15 cellular contexts compared by ENCODE assay signal in genomic region chr11:62566247-62566646, GRCh38. TPM values are rescaled to one million over a fixed set of nuclear protein-coding genes. Genes with fewer than 3 reads are reported as not detected.
A peak's percentile ranks its signal among the peaks of the same experiment; 100 is the strongest.
DNase-seq lines count a peak whose midpoint lies in the region; ATAC-seq and TF ChIP-seq lines count a peak whose summit lies in the region.
"Had no signal": no experiment of that assay in that cellular context is flagged by ENCODE, and none has a peak within 500 bp of the region (broad histone marks: within the 10 kb centered on the region; RNA-seq: fewer than 3 reads in every experiment).

No MANE protein-coding gene starts in this region.

- H3K23ac ChIP-seq in mesendoderm (ENCODE audit: low read length) = no peak overlapping the region

- H3K36me3 Mint-ChIP-seq in CD4-positive, alpha-beta T cell (ENCODE audit: low read depth) = peaks cover 80% of the 10 kb centered on the region
- H3K36me3 Mint-ChIP-seq in GM23338 (ENCODE audit: low read depth) = peaks cover 95% of the 10 kb centered on the region
- peaks cover 70% of the 10 kb centered on the region for H3K36me3 Mint-ChIP-seq in activated CD8-positive, alpha-beta T cell treated with anti-CD3 and anti-CD28 coated beads, Interleukin-2, amount 10 ng/mL, durations not matched to agents 7 days and 5 days (ENCODE audit: low read depth)

- H4K8ac ChIP-seq in mesendoderm (ENCODE audit: low read depth, low read length) = peak overlapping the region; percentile 56

- H3K4me2 ChIP-seq in GM23338 = no peak overlapping the region
- no peak overlapping the region for H3K4me2 ChIP-seq in mesendoderm (ENCODE audit: low read length)

- CTCF ChIA-PET in CD4-positive, alpha-beta T cell (lab: Charles Lee) = interaction anchor here (1.2 to 12.2 kb wide), 3 partner anchors 23 to 142 kb away, joined by 4 to 92 read pairs (median 11); no protein-coding TSS in a partner anchor
- CTCF ChIA-PET in activated CD8-positive, alpha-beta T cell treated with anti-CD3 and anti-CD28 coated beads, Interleukin-2, amount 10 ng/mL, durations not matched to agents 7 days and 5 days (lab: Charles Lee) = interaction anchor here (1.2 to 12.7 kb wide), 7 partner anchors 8 to 171 kb away, joined by 4 to 294 read pairs (median 11); partner anchors contain the start of genes EEF1G and TUT1

- H2BK120ac ChIP-seq in mesendoderm (ENCODE audit: low read depth, low read length) = no peak overlapping the region

- H3K79me2 ChIP-seq in GM23338 (replicated peaks; ENCODE audit: insufficient read depth) = peaks cover 75% of the 10 kb centered on the region
- H3K79me2 ChIP-seq in mesendoderm (ENCODE audit: control insufficient read depth, insufficient read depth, low read length) = peaks cover 37% of the 10 kb centered on the region
- H3K79me2 ChIP-seq: parathyroid adenoma had no signal

- H2BK15ac ChIP-seq in mesendoderm (replicated peaks; ENCODE audit: low read depth) = no peak overlapping the region

- H2AFZ ChIP-seq in GM23338 = no peak overlapping the region
- H2AFZ ChIP-seq: parathyroid adenoma had no signal

- DNase-seq in CD4-positive, alpha-beta T cell = no peak
- DNase-seq in GM23338 (ENCODE audit: low spot score) (no peak), mesendoderm (no peak), Kasumi-1 (lab: John Stamatoyannopoulos, UW) (no peak), GM13977 (ENCODE audit: low spot score) (no peak)
- DNase-seq in activated CD8-positive, alpha-beta T cell treated with anti-CD3 and anti-CD28 coated beads, Interleukin-2, amount 10 ng/mL, durations not matched to agents 7 days and 5 days = no peak
- DNase-seq: anterior cingulate cortex, EL, HCEC 1CT, IMR-90, NCI-H1048 had no signal

- H3K56ac ChIP-seq in mesendoderm (ENCODE audit: low read length) = no peak overlapping the region

- peaks cover 37% of the 10 kb centered on the region for H3K4me1 Mint-ChIP-seq in CD4-positive, alpha-beta T cell (ENCODE audit: low read depth)
- H3K4me1 Mint-ChIP-seq in GM23338 = peaks cover 33% of the 10 kb centered on the region
- H3K4me1 Mint-ChIP-seq in activated CD8-positive, alpha-beta T cell treated with anti-CD3 and anti-CD28 coated beads, Interleukin-2, amount 10 ng/mL, durations not matched to agents 7 days and 5 days (ENCODE audit: low read depth) = peaks cover 47% of the 10 kb centered on the region

- H3K27me3 Mint-ChIP-seq in CD4-positive, alpha-beta T cell = no peaks in the 10 kb centered on the region
- H3K27me3 Mint-ChIP-seq in GM23338 (ENCODE audit: insufficient read depth, low read depth, poor library complexity) = peaks cover 14% of the 10 kb centered on the region
- H3K27me3 Mint-ChIP-seq in activated CD8-positive, alpha-beta T cell treated with anti-CD3 and anti-CD28 coated beads, Interleukin-2, amount 10 ng/mL, durations not matched to agents 7 days and 5 days (ENCODE audit: low read depth) = no peaks in the 10 kb centered on the region
- H3K27me3 Mint-ChIP-seq: dendritic cell treated with granulocyte-macrophage colony-stimulating factor and Interleukin-4, amounts not matched to agents 40 ng/mL and 50 ng/mL, for 4 days had no signal

- no peak overlapping the region for H3K9ac ChIP-seq in mesendoderm (ENCODE audit: low read length)
- H3K9ac ChIP-seq: parathyroid adenoma had no signal

- H3K9me3 ChIP-seq in CD4-positive, alpha-beta T cell (ENCODE audit: control insufficient read depth, low read length) = no peaks in the 10 kb centered on the region
- H3K9me3 ChIP-seq: esophagus muscularis mucosa had no signal

- H3K36me3 ChIP-seq in GM23338 (ENCODE audit: insufficient read depth) = peaks cover 75% of the 10 kb centered on the region
- peaks cover 28% of the 10 kb centered on the region for H3K36me3 ChIP-seq in mesendoderm (ENCODE audit: control insufficient read depth, insufficient read depth, low read length)

- in situ Hi-C loops in GM13977 (cut with MboI; ENCODE audit: low pct_unique_long_range_greater_than_20kb, low sequenced_read_pairs, unreplicated experiment) = loop anchor here (10.0 kb wide), 1 partner anchor 141 kb away; no protein-coding TSS in a partner anchor

- H3K79me1 ChIP-seq in mesendoderm (ENCODE audit: low read length) = peaks cover 9% of the 10 kb centered on the region

- H3K18ac ChIP-seq in mesendoderm (ENCODE audit: low read length) = no peak overlapping the region

- no peak overlapping the region for H3K4me3 ChIP-seq in GM23338
- no peak overlapping the region for H3K4me3 ChIP-seq in mesendoderm (ENCODE audit: low read length)
- H3K4me3 ChIP-seq: esophagus muscularis mucosa had no signal

- no peak overlapping the region for H2AK5ac ChIP-seq in mesendoderm (ENCODE audit: low read length)

- H3K27ac ChIP-seq in CD4-positive, alpha-beta T cell (ENCODE audit: low read depth, low read length) = no peak overlapping the region
- H3K27ac ChIP-seq in GM23338 (ENCODE audit: low read depth) (0 out of 2 replicates have a peak overlapping the region, but pooled peaks have one; percentile 15), mesendoderm (ENCODE audit: low read depth, low read length) (no peak overlapping the region)
- H3K27ac ChIP-seq: esophagus muscularis mucosa, parathyroid adenoma had no signal

- H2BK5ac ChIP-seq in mesendoderm (ENCODE audit: low read length) = no peak overlapping the region

- no peaks in the 10 kb centered on the region for H3K9me3 Mint-ChIP-seq in CD4-positive, alpha-beta T cell
- H3K9me3 Mint-ChIP-seq in GM23338 = no peaks in the 10 kb centered on the region; the same call in 2 of the 3 replicates
- H3K9me3 Mint-ChIP-seq in activated CD8-positive, alpha-beta T cell treated with anti-CD3 and anti-CD28 coated beads, Interleukin-2, amount 10 ng/mL, durations not matched to agents 7 days and 5 days (ENCODE audit: insufficient read depth) = no peaks in the 10 kb centered on the region
- H3K9me3 Mint-ChIP-seq: dendritic cell treated with granulocyte-macrophage colony-stimulating factor and Interleukin-4, amounts not matched to agents 40 ng/mL and 50 ng/mL, for 4 days had no signal

- POLR2A ChIA-PET in CD4-positive, alpha-beta T cell (lab: Charles Lee) = interaction anchor here (1.5 kb wide), 1 partner anchor 99 kb away, joined by 3 read pairs; the partner anchor contains the start of genes C11orf98 and CSKMT
- POLR2A ChIA-PET in activated CD8-positive, alpha-beta T cell treated with anti-CD3 and anti-CD28 coated beads, Interleukin-2, amount 10 ng/mL, durations not matched to agents 7 days and 5 days (lab: Charles Lee) = interaction anchor here (0.6 to 1.3 kb wide), 5 partner anchors 8 to 142 kb away, joined by 3 to 4 read pairs (median 3); no protein-coding TSS in a partner anchor

- TF ChIP-seq CTCF in CD4-positive, alpha-beta T cell (IDR thresholded peaks at IDR 0.05) = no peak
- TF ChIP-seq CTCF in GM23338 (conservative IDR thresholded peaks at IDR 0.05; ENCODE audit: low read depth in 2 of 2) (no peak), GM13977 (IDR thresholded peaks at IDR 0.05; ENCODE audit: extremely low read depth, insufficient read depth, missing control alignments) (no peak)

- no peak overlapping the region for H3K4me3 Mint-ChIP-seq in CD4-positive, alpha-beta T cell
- no peak overlapping the region; the same call in 2 of the 3 replicates for H3K4me3 Mint-ChIP-seq in GM23338
- no peak overlapping the region for H3K4me3 Mint-ChIP-seq in activated CD8-positive, alpha-beta T cell treated with anti-CD3 and anti-CD28 coated beads, Interleukin-2, amount 10 ng/mL, durations not matched to agents 7 days and 5 days
- H3K4me3 Mint-ChIP-seq: dendritic cell treated with granulocyte-macrophage colony-stimulating factor and Interleukin-4, amounts not matched to agents 40 ng/mL and 50 ng/mL, for 4 days had no signal

- H3K9me2 ChIP-seq in GM23338 (ENCODE audit: insufficient read depth) = no peaks in the 10 kb centered on the region

- no CpG with 5 or more reads among the region's 8 CpGs for WGBS in mesendoderm (ENCODE audit: extremely low coverage, insufficient coverage, low lambda C conversion rate)

- peaks cover 71% of the 10 kb centered on the region for H3F3A ChIP-seq in GM23338 (replicated peaks; ENCODE audit: low read depth)

- no peak overlapping the region for H4K5ac ChIP-seq in mesendoderm (ENCODE audit: low read length)

- peak overlapping the region; percentile 8 for H3K27ac Mint-ChIP-seq in CD4-positive, alpha-beta T cell
- no peak overlapping the region for H3K27ac Mint-ChIP-seq in GM23338
- H3K27ac Mint-ChIP-seq in activated CD8-positive, alpha-beta T cell treated with anti-CD3 and anti-CD28 coated beads, Interleukin-2, amount 10 ng/mL, durations not matched to agents 7 days and 5 days = peak overlapping the region; percentile 31
- H3K27ac Mint-ChIP-seq: dendritic cell treated with granulocyte-macrophage colony-stimulating factor and Interleukin-4, amounts not matched to agents 40 ng/mL and 50 ng/mL, for 4 days had no signal

- H3K27me3 ChIP-seq in CD4-positive, alpha-beta T cell (ENCODE audit: control insufficient read depth, insufficient read depth, low read length) = no peaks in the 10 kb centered on the region
- H3K27me3 ChIP-seq in GM23338 (ENCODE audit: insufficient read depth) (no peaks in the 10 kb centered on the region), mesendoderm (ENCODE audit: insufficient read depth, low read length, poor library complexity) (no peaks in the 10 kb centered on the region)
- H3K27me3 ChIP-seq: esophagus muscularis mucosa had no signal

- H3K4me1 ChIP-seq in GM23338 (ENCODE audit: insufficient read depth) (peaks cover 17% of the 10 kb centered on the region), mesendoderm (ENCODE audit: control insufficient read depth, low read depth, low read length) (no peaks in the 10 kb centered on the region)
- H3K4me1 ChIP-seq: parathyroid adenoma had no signal

- no peak for ATAC-seq in CD4-positive, alpha-beta T cell (ENCODE audit: poor library complexity)
- ATAC-seq in GM23338 (no peak), GM21737 (IDR thresholded peaks at IDR 0.05; ENCODE audit: unreplicated experiment) (no peak)
- ATAC-seq in activated CD8-positive, alpha-beta T cell treated with anti-CD3 and anti-CD28 coated beads, Interleukin-2, amount 10 ng/mL, durations not matched to agents 7 days and 5 days = no peak

- H3K4ac ChIP-seq in mesendoderm (ENCODE audit: low read depth, low read length) = no peak overlapping the region

- H4K20me1 ChIP-seq in GM23338 (replicated peaks; ENCODE audit: insufficient read depth) = peaks cover 80% of the 10 kb centered on the region

- intact Hi-C loops in CD4-positive, alpha-beta T cell (cut with DNase I, micrococcal nuclease) = no loop called here

RNA-seq across cellular contexts. Expression of gene EEF1G, which starts 7.4 kb away (rescaled TPM):
- 1,000 to 10,000 TPM; 2,181 to 2,269 TPM for total RNA-seq in CD4-positive, alpha-beta T cell
- 1,200 and 1,316 TPM in 2 replicates for total RNA-seq in GM23338 (2014; rRNA removed; shearing (Covaris generic))
- polyA plus RNA-seq in GM23338 (2016; fragmentation: Nextera tagmentation; extraction: Ambion mirVana) = 696 and 736 TPM in 2 replicates
- 1,000 to 10,000 TPM; 1,058 to 1,098 TPM for total RNA-seq in activated CD8-positive, alpha-beta T cell treated with anti-CD3 and anti-CD28 coated beads, Interleukin-2, amount 10 ng/mL, durations not matched to agents 7 days and 5 days
- polyA plus RNA-seq in mesendoderm (2013, experiment 1 of 2) = 1,142 TPM
- polyA plus RNA-seq in mesendoderm (2013, experiment 2 of 2) = 1,164 TPM

RNA-seq across cellular contexts. Expression of gene AHNAK, which starts 19.6 kb away (rescaled TPM):
- total RNA-seq in CD4-positive, alpha-beta T cell = 100 to 1,000 TPM; 320 to 332 TPM
- 1.7 and 2.1 TPM in 2 replicates for total RNA-seq in GM23338 (2014; rRNA removed; shearing (Covaris generic))
- polyA plus RNA-seq in GM23338 (2016; fragmentation: Nextera tagmentation; extraction: Ambion mirVana) = 0.91 and 1.1 TPM in 2 replicates
- total RNA-seq in activated CD8-positive, alpha-beta T cell treated with anti-CD3 and anti-CD28 coated beads, Interleukin-2, amount 10 ng/mL, durations not matched to agents 7 days and 5 days = 100 to 1,000 TPM; 123 to 129 TPM
- polyA plus RNA-seq in mesendoderm (2013, experiment 1 of 2) = 4.2 TPM
- polyA plus RNA-seq in mesendoderm (2013, experiment 2 of 2) = 3.9 TPM

RNA-seq across cellular contexts. Expression of gene TUT1, which starts 25.1 kb away (rescaled TPM):
- total RNA-seq in CD4-positive, alpha-beta T cell = 10 to 100 TPM; 25.5 to 26.2 TPM
- total RNA-seq in GM23338 (2014; rRNA removed; shearing (Covaris generic)) = 15.2 and 22.2 TPM in 2 replicates
- polyA plus RNA-seq in GM23338 (2016; fragmentation: Nextera tagmentation; extraction: Ambion mirVana) = 12.8 and 14.0 TPM in 2 replicates
- 10 to 100 TPM; 22.2 to 25.0 TPM for total RNA-seq in activated CD8-positive, alpha-beta T cell treated with anti-CD3 and anti-CD28 coated beads, Interleukin-2, amount 10 ng/mL, durations not matched to agents 7 days and 5 days
- 12.7 TPM for polyA plus RNA-seq in mesendoderm (2013, experiment 1 of 2)
- 13.0 TPM for polyA plus RNA-seq in mesendoderm (2013, experiment 2 of 2)

RNA-seq across cellular contexts. Expression of gene MTA2, which starts 35.4 kb away (rescaled TPM):
- 100 to 1,000 TPM; 167 to 172 TPM for total RNA-seq in CD4-positive, alpha-beta T cell
- 93.6 and 102 TPM in 2 replicates for total RNA-seq in GM23338 (2014; rRNA removed; shearing (Covaris generic))
- 22.1 and 22.9 TPM in 2 replicates for polyA plus RNA-seq in GM23338 (2016; fragmentation: Nextera tagmentation; extraction: Ambion mirVana)
- total RNA-seq in activated CD8-positive, alpha-beta T cell treated with anti-CD3 and anti-CD28 coated beads, Interleukin-2, amount 10 ng/mL, durations not matched to agents 7 days and 5 days = 100 to 1,000 TPM; 249 to 273 TPM
- polyA plus RNA-seq in mesendoderm (2013, experiment 1 of 2) = 75.0 TPM
- polyA plus RNA-seq in mesendoderm (2013, experiment 2 of 2) = 74.7 TPM

RNA-seq across cellular contexts. Expression of gene EML3, which starts 46.3 kb away (rescaled TPM):
- 100 to 1,000 TPM; 142 to 144 TPM for total RNA-seq in CD4-positive, alpha-beta T cell
- 17.1 and 19.3 TPM in 2 replicates for total RNA-seq in GM23338 (2014; rRNA removed; shearing (Covaris generic))
- polyA plus RNA-seq in GM23338 (2016; fragmentation: Nextera tagmentation; extraction: Ambion mirVana) = 15.4 and 15.5 TPM in 2 replicates
- total RNA-seq in activated CD8-positive, alpha-beta T cell treated with anti-CD3 and anti-CD28 coated beads, Interleukin-2, amount 10 ng/mL, durations not matched to agents 7 days and 5 days = 100 to 1,000 TPM; 120 to 144 TPM
- 11.9 TPM for polyA plus RNA-seq in mesendoderm (2013, experiment 1 of 2)
- polyA plus RNA-seq in mesendoderm (2013, experiment 2 of 2) = 12.2 TPM

Comparison
In these comparisons a context has a peak if more than half of its experiments do, and no peak if none do; other contexts are left out.
1. RNA of gene AHNAK, which starts 19.6 kb away (total RNA-seq): 320 to 332 TPM in CD4-positive, alpha-beta T cell and 123 to 129 TPM in activated CD8-positive, alpha-beta T cell treated with anti-CD3 and anti-CD28 coated beads, Interleukin-2, amount 10 ng/mL, durations not matched to agents 7 days and 5 days; 1.7 to 2.1 TPM in GM23338; every median in the first group is over 10 times any median in the second.